ENCODE assay signal across 19 cellular contexts in the genomic region with DNA sequence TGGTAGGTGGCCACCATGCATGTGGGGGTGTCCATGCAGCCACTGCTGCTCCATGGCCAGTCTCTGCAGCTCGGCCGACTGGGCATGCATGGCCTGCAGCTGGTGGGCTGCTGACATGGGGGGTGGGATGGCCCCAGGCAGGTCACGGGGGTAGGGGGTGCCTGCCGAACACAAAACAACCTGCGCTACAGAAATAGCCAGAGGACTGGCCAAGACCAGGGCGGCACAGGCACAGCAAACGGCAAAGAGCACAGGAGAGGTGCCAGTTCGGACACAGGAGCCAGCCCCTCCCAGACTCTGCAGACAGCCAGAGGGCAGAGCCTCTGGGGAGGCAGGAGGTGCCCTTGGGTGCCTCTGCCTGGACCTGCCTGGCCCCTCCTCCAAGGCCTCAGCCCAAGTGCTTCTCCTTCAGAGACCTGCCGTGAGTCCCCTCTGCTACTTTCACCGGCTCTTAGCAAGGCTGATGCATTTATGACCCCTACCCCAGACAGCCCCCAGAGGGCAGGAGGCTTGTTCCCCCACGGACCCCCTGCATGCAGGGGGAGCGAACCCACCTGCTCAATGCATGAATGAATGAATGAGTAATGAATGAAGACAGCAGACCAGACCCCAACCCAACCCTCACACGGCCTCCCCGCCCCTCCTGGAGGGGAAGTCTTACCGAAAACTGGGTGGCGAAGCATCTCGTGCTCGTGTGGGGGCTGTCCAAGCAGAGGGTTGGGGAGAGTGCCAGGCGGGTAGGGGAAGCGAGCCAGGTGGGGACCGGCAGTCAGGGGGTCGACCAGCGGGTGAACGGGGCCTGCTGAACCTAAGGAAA. TPM values are rescaled to one million over a fixed set of nuclear protein-coding genes. Genes with fewer than 3 reads are reported as not detected.
DNase-seq lines count a peak whose midpoint lies in the region; ATAC-seq, FAIRE-seq and TF ChIP-seq lines count a peak whose summit lies in the region.
"Had no signal": no experiment of that assay in that cellular context is flagged by ENCODE, and none has a peak within 500 bp of the region (broad histone marks: within the 10 kb centered on the region; RNA-seq: fewer than 3 reads in every experiment).

No MANE protein-coding gene starts in this region.

- no peaks in the 10 kb centered on the region for H3K27me3 ChIP-seq in esophagus squamous epithelium
- H3K27me3 ChIP-seq in HepG2 (ENCODE audit: control insufficient read depth in 1 of 2, insufficient read depth in 2 of 2, low read length in 2 of 2), result no peaks in the 10 kb centered on the region; a peak in 1 of 5 replicates
- H3K27me3 ChIP-seq in stomach smooth muscle (ENCODE audit: control insufficient read depth in 1 of 2, insufficient read depth in 2 of 2, low read length in 2 of 2), result no peaks in the 10 kb centered on the region
- no peaks in the 10 kb centered on the region for H3K27me3 ChIP-seq in testis
- H3K27me3 ChIP-seq: breast epithelium, neutrophil, tibial artery had no signal

- peak overlapping the region; percentile 30 for H3K27ac Mint-ChIP-seq in activated T-helper 17 cell treated with anti-CD3 and anti-CD28 coated beads, Interleukin-2, amount 50 U/mL, for 72 hours
- H3K27ac Mint-ChIP-seq: activated CD4-positive, alpha-beta T cell treated with anti-CD3 and anti-CD28 coated beads for 36 hours had no signal

- POLR2A ChIA-PET in HepG2 (lab: Yijun Ruan, JAX), result no interaction called here

- H3K4me2 ChIP-seq in HepG2 (ENCODE audit: low read depth, low read length), result no peak overlapping the region

- in situ Hi-C loops in HepG2 (cut with HindIII; ENCODE audit: extremely low pct_ligation_motif_present, low pct_unique_long_range_greater_than_20kb), result no loop called here

- peak overlapping the region in 3 of 4 donors; percentile 5 to 68 (median 42) for H3K27ac ChIP-seq in esophagus squamous epithelium
- H3K27ac ChIP-seq in HepG2 (ENCODE audit: extremely low read length, insufficient read depth, low read length), result no peak overlapping the region
- H3K27ac ChIP-seq in stomach smooth muscle (ENCODE audit: low read length), result peak overlapping the region; percentile 46
- no peak overlapping the region for H3K27ac ChIP-seq in testis
- H3K27ac ChIP-seq: neutrophil had no signal

- H3K4me3 Mint-ChIP-seq in activated T-helper 17 cell treated with anti-CD3 and anti-CD28 coated beads, Interleukin-2, amount 50 U/mL, for 72 hours, result no peak overlapping the region
- H3K4me3 Mint-ChIP-seq: activated CD4-positive, alpha-beta T cell treated with anti-CD3 and anti-CD28 coated beads for 36 hours; CD4-positive, alpha-beta T cell had no signal

- peaks cover 4% of the 10 kb centered on the region for H3K4me1 Mint-ChIP-seq in activated T-helper 17 cell treated with anti-CD3 and anti-CD28 coated beads, Interleukin-2, amount 50 U/mL, for 72 hours
- H3K4me1 Mint-ChIP-seq: activated CD4-positive, alpha-beta T cell treated with anti-CD3 and anti-CD28 coated beads for 36 hours had no signal

- no peak overlapping the region for H3K9ac ChIP-seq in HepG2 (ENCODE audit: insufficient read depth, low read depth, low read length)
- no peak overlapping the region for H3K9ac ChIP-seq in stomach smooth muscle (ENCODE audit: low read length in 2 of 2)

- TF ChIP-seq CTCF in esophagus squamous epithelium (IDR thresholded peaks at IDR 0.05) (no peak), HepG2 (CRISPR knock-in tag; IDR thresholded peaks at IDR 0.05) (no peak), testis (IDR thresholded peaks at IDR 0.05) (no peak)

- H3K4me3 ChIP-seq in esophagus squamous epithelium (no peak overlapping the region), HepG2 (replicated peaks in 1 of 3; ENCODE audit: insufficient read depth in 1 of 3, low read depth in 2 of 3, low read length in 3 of 3) (no peak overlapping the region), stomach smooth muscle (ENCODE audit: low read length in 2 of 2) (no peak overlapping the region), testis (no peak overlapping the region)
- H3K4me3 ChIP-seq: breast epithelium, tibial artery had no signal

- DNase-seq in esophagus squamous epithelium (lab: John Stamatoyannopoulos, UW) (no peak), HepG2 (ENCODE audit: low spot score) (no peak), testis (no peak), NCI-H1092 treated with DMSO at 0.1 percent for 48 hours (lab: John Stamatoyannopoulos, UW) (no peak)
- DNase-seq: activated CD4-positive, alpha-beta T cell treated with anti-CD3 and anti-CD28 coated beads for 36 hours; CD4-positive, alpha-beta T cell; foreskin melanocyte; midbrain; MM.1S; NCI-H146; NCI-H524 treated with DMSO at 0.1 percent for 48 hours; retina; stimulated activated CD4-positive, alpha-beta T cell treated with anti-CD3 and anti-CD28 coated beads, Interleukin-15, amount 100 ng/mL, for 24 hours; tibial artery had no signal

- CTCF ChIA-PET in HepG2 (lab: Yijun Ruan, JAX; ENCODE audit: low intra/inter-chr PET ratio, low total read pairs), result no interaction called here

- H2AFZ ChIP-seq in HepG2 (ENCODE audit: low read length), result no peak overlapping the region

- BruUV-seq in HepG2 (replicated peaks; lab: Mats Ljungman, UMichigan), result no TSS peak

- H3K27me3 Mint-ChIP-seq in activated T-helper 17 cell treated with anti-CD3 and anti-CD28 coated beads, Interleukin-2, amount 50 U/mL, for 72 hours, result no peaks in the 10 kb centered on the region
- H3K27me3 Mint-ChIP-seq: activated CD4-positive, alpha-beta T cell treated with anti-CD3 and anti-CD28 coated beads for 36 hours; CD4-positive, alpha-beta T cell had no signal

- H4K20me1 ChIP-seq in HepG2 (ENCODE audit: insufficient read depth, low read length), result peaks cover 6% of the 10 kb centered on the region; the same call in 1 of the 2 replicates

- no peak for TF ChIP-seq RAD21 in HepG2 (CRISPR knock-in tag; IDR thresholded peaks at IDR 0.05)

- H3K9me3 ChIP-seq in esophagus squamous epithelium (no peaks in the 10 kb centered on the region), HepG2 (ENCODE audit: low read length) (no peaks in the 10 kb centered on the region), stomach smooth muscle (ENCODE audit: control insufficient read depth in 2 of 2, low read length in 2 of 2) (no peaks in the 10 kb centered on the region), testis (no peaks in the 10 kb centered on the region)
- H3K9me3 ChIP-seq: breast epithelium, neutrophil, tibial artery had no signal

- FAIRE-seq in HepG2 (lab: Jason Lieb, UNC), result no peak

- TF ChIP-seq EP300 in HepG2 (IDR thresholded peaks at IDR 0.05; ENCODE audit: low read depth in 2 of 2, low read length in 2 of 2) (no peak), HepG2 (CRISPR knock-in tag; IDR thresholded peaks at IDR 0.05; ENCODE audit: borderline replicate concordance) (no peak)

- intact Hi-C loops in esophagus squamous epithelium (cut with DNase I), result no loop called here
- intact Hi-C loops in HepG2 (cut with micrococcal nuclease; ENCODE audit: unreplicated experiment), result no loop called here
- intact Hi-C loops in testis (cut with DNase I; ENCODE audit: low total_unique reads), result no loop called here

- peaks cover 7 to 54% (median 8%) of the 10 kb centered on the region in 3 donors for H3K4me1 ChIP-seq in esophagus squamous epithelium
- H3K4me1 ChIP-seq in HepG2 (ENCODE audit: insufficient read depth, low read length), result no peaks in the 10 kb centered on the region
- peaks cover 50% of the 10 kb centered on the region for H3K4me1 ChIP-seq in stomach smooth muscle (ENCODE audit: control insufficient read depth, insufficient read depth, low read length)
- H3K4me1 ChIP-seq in testis, result peaks cover 38% of the 10 kb centered on the region
- H3K4me1 ChIP-seq: breast epithelium had no signal

- no peaks in the 10 kb centered on the region for H3K9me3 Mint-ChIP-seq in activated T-helper 17 cell treated with anti-CD3 and anti-CD28 coated beads, Interleukin-2, amount 50 U/mL, for 72 hours
- H3K9me3 Mint-ChIP-seq: CD4-positive, alpha-beta T cell had no signal

- no peak for TF ChIP-seq POLR2A in esophagus squamous epithelium (IDR thresholded peaks at IDR 0.05)
- TF ChIP-seq POLR2A in HepG2 (IDR thresholded peaks at IDR 0.05; ENCODE audit: insufficient read depth in 1 of 2, low read depth in 2 of 2, low read length in 2 of 2), result no peak; a peak in 1 of 4 replicates
- TF ChIP-seq POLR2A in testis (IDR thresholded peaks at IDR 0.05), result no peak

- 76 to 82% methylated on average over 7 to 14 of the region's 24 CpGs for WGBS in esophagus squamous epithelium, 2 donors
- 98% methylated on average over 14 of the region's 24 CpGs for WGBS in HepG2 (ENCODE audit: low lambda C conversion rate)
- 84 to 91% methylated on average over 20 of the region's 24 CpGs for WGBS in testis, 2 donors

- no peak for ATAC-seq in activated T-helper 17 cell treated with anti-CD3 and anti-CD28 coated beads, Interleukin-2, amount 50 U/mL, for 72 hours (replicated peaks)
- no peak for ATAC-seq in HepG2
- ATAC-seq in HG02870 (IDR thresholded peaks at IDR 0.05; ENCODE audit: unreplicated experiment), result no peak
- ATAC-seq: activated CD4-positive, alpha-beta T cell treated with anti-CD3 and anti-CD28 coated beads for 36 hours had no signal

- H3K36me3 ChIP-seq in esophagus squamous epithelium (peaks cover 47 to 88% (median 60%) of the 10 kb centered on the region in 3 donors), HepG2 (replicated peaks in 1 of 2; ENCODE audit: control insufficient read depth in 1 of 2, insufficient read depth in 2 of 2, low read length in 2 of 2) (peaks cover 45 to 62% of the 10 kb centered on the region in 2 experiments), stomach smooth muscle (ENCODE audit: control insufficient read depth in 2 of 2, insufficient read depth in 2 of 2, low read length in 2 of 2) (peaks cover 52 to 55% of the 10 kb centered on the region in 2 donors), testis (ENCODE audit: low read depth, missing control alignments) (no peaks in the 10 kb centered on the region)

- H3K36me3 Mint-ChIP-seq in activated T-helper 17 cell treated with anti-CD3 and anti-CD28 coated beads, Interleukin-2, amount 50 U/mL, for 72 hours (ENCODE audit: low read depth), result peaks cover 62% of the 10 kb centered on the region

- H3K79me2 ChIP-seq in HepG2 (ENCODE audit: insufficient read depth, low read length), result no peaks in the 10 kb centered on the region

RNA-seq across cellular contexts. Expression of a gene that starts 37.7 kb away (rescaled TPM):
- total RNA-seq in activated T-helper 17 cell treated with anti-CD3 and anti-CD28 coated beads, Interleukin-2, amount 50 U/mL, for 72 hours, result under 1 TPM; 0.15 to 0.42 TPM
- total RNA-seq in esophagus squamous epithelium, result 1 to 10 TPM in 2 of 4 donors, under 1 TPM in 2; 0.13 to 3.4 (median 0.81) TPM
- total RNA-seq in HepG2 (2016; rRNA removed; fragmentation: Illumina TruSeq; extraction: Trizol), result not detected in 2 replicates
- total RNA-seq in HepG2 (2016; cell fraction: cytosol; rRNA removed; fragmentation: Illumina TruSeq; extraction: Trizol; ENCODE audit: low read depth), result not detected in 2 replicates
- not detected in 2 replicates for total RNA-seq in HepG2 (2016; cell fraction: insoluble cytoplasmic fraction; rRNA removed; fragmentation: Illumina TruSeq; extraction: Trizol)
- not detected in 2 replicates for total RNA-seq in HepG2 (2016; cell fraction: membrane; rRNA removed; fragmentation: Illumina TruSeq; extraction: Trizol)
- not detected in 2 replicates for total RNA-seq in HepG2 (2016; cell fraction: nucleus; rRNA removed; fragmentation: Illumina TruSeq; extraction: Trizol)
- 0.05 TPM in 1 of 2 replicates, not detected in the other for polyA plus RNA-seq in HepG2 (2011; rRNA removed)
- polyA plus RNA-seq in HepG2 (2011; cell fraction: cytosol; rRNA removed), result 0.03 TPM in 1 of 2 replicates, not detected in the other
- 0.09 TPM in 1 of 2 replicates, not detected in the other for polyA plus RNA-seq in HepG2 (2011; cell fraction: nucleus; rRNA removed)
- polyA plus RNA-seq in HepG2 (2012), result not detected in 2 replicates
- polyA plus RNA-seq in HepG2 (2016; cell fraction: cytosol; fragmentation: Illumina TruSeq; extraction: Trizol; ENCODE audit: low read depth), result not detected in 2 replicates
- polyA plus RNA-seq in HepG2 (2016; cell fraction: insoluble cytoplasmic fraction; fragmentation: Illumina TruSeq; extraction: Trizol; ENCODE audit: low read depth), result not detected in 2 replicates
- not detected in 2 replicates for polyA plus RNA-seq in HepG2 (2016; cell fraction: membrane; fragmentation: Illumina TruSeq; extraction: Trizol; ENCODE audit: low read depth)
- not detected in 2 replicates for polyA plus RNA-seq in HepG2 (2016; cell fraction: nucleus; fragmentation: Illumina TruSeq; extraction: Trizol; ENCODE audit: insufficient read depth, low read depth)
- polyA minus RNA-seq in HepG2 (2011; rRNA and poly(A)+ RNA removed; ENCODE audit: low replicate concordance), result not detected in 2 replicates
- not detected in 2 replicates for polyA minus RNA-seq in HepG2 (2011; cell fraction: cytosol; rRNA and poly(A)+ RNA removed)
- polyA minus RNA-seq in HepG2 (2011; cell fraction: nucleus; rRNA and poly(A)+ RNA removed), result not detected in 2 replicates
- 1 to 10 TPM; 8.5 to 9.0 TPM for total RNA-seq in testis
- polyA plus RNA-seq in testis (ENCODE audit: insufficient read depth, low read depth, low replicate concordance), result 5.6 TPM

Comparison
In these comparisons a context has a peak if more than half of its experiments do, and no peak if none do; other contexts are left out.
1. H3K27ac ChIP-seq: peak in esophagus squamous epithelium (3 of 4) and stomach smooth muscle (single experiment); none in HepG2 (single experiment) and testis (0 of 2).